Comparison of ENCODE assay signal across 1 cellular context in the genomic region with DNA sequence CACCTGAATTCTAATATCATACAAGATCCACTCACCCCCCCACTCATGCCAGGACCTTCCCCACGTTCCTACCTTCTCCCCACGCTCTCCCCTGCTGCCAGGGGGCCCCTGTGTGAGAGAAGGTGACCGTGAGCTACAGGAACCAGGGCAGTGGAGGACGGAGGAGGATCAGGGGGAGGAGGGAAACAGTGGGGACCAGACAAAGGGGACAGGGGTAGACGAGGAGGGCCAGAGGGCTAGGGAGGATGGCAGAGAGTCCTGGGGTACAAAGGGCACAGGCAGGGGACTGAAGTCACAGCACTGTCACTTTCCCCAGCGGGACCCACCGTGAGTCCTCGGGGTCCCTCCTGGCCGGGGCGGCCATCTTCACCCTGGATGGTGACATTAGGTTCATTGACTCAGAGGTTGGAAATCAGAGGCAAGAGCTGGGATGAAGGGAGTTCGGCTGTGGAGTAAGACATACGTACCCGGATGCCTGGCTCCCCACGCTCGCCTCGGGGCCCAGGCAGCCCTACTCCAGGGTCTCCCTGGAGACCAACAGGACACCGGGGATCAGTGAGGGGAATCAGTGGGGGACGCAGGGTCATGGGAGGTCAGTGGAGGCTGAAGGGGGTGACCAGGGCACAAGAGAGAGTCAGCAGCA.
TF ChIP-seq lines count a peak whose summit lies in the region.

No MANE protein-coding gene starts in this region.

TF ChIP-seq in HepG2, 621 proteins besides CTCF, POLR2A, EP300 and RAD21:
- TF ChIP-seq ZNF263 (CRISPR knock-in tag; IDR thresholded peaks at IDR 0.05) (peak; percentile 86), ZNF550 (CRISPR knock-in tag; IDR thresholded peaks at IDR 0.05; ENCODE audit: borderline replicate concordance) (no peak)
- TF ChIP-seq, protein P1, sequence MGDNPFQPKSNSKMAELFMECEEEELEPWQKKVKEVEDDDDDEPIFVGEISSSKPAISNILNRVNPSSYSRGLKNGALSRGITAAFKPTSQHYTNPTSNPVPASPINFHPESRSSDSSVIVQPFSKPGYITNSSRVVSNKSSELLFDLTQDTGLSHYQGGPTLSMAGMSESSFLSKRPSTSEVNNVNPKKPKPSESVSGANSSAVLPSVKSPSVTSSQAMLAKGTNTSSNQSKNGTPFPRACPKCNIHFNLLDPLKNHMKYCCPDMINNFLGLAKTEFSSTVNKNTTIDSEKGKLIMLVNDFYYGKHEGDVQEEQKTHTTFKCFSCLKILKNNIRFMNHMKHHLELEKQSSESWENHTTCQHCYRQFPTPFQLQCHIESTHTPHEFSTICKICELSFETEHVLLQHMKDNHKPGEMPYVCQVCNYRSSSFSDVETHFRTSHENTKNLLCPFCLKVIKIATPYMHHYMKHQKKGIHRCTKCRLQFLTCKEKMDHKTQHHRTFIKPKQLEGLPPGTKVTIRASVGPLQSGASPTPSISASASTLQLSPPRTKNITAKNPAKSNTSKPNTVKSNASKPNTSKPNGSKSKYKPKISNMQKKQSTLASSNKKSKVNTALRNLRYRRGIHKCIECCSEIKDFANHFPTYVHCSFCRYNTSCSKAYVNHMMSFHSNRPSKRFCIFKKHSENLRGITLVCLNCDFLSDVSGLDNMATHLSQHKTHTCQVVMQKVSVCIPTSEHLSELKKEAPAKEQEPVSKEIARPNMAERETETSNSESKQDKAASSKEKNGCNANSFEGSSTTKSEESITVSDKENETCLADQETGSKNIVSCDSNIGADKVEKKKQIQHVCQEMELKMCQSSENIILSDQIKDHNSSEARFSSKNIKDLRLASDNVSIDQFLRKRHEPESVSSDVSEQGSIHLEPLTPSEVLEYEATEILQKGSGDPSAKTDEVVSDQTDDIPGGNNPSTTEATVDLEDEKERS (CRISPR knock-in tag; IDR thresholded peaks at IDR 0.05) = no peak
- TF ChIP-seq, protein P2, sequence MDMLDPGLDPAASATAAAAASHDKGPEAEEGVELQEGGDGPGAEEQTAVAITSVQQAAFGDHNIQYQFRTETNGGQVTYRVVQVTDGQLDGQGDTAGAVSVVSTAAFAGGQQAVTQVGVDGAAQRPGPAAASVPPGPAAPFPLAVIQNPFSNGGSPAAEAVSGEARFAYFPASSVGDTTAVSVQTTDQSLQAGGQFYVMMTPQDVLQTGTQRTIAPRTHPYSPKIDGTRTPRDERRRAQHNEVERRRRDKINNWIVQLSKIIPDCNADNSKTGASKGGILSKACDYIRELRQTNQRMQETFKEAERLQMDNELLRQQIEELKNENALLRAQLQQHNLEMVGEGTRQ (IDR thresholded peaks at IDR 0.05; ENCODE audit: low read depth, low read length) = no peak
- TF ChIP-seq, protein P2 (CRISPR knock-in tag; IDR thresholded peaks at IDR 0.05; ENCODE audit: borderline replicate concordance) = no peak
